Comparison of ENCODE assay signal across 1 cellular context in genomic region chr16:2911580-2912329, GRCh38.
TF ChIP-seq lines count a peak whose summit lies in the region.

A gene with protein sequence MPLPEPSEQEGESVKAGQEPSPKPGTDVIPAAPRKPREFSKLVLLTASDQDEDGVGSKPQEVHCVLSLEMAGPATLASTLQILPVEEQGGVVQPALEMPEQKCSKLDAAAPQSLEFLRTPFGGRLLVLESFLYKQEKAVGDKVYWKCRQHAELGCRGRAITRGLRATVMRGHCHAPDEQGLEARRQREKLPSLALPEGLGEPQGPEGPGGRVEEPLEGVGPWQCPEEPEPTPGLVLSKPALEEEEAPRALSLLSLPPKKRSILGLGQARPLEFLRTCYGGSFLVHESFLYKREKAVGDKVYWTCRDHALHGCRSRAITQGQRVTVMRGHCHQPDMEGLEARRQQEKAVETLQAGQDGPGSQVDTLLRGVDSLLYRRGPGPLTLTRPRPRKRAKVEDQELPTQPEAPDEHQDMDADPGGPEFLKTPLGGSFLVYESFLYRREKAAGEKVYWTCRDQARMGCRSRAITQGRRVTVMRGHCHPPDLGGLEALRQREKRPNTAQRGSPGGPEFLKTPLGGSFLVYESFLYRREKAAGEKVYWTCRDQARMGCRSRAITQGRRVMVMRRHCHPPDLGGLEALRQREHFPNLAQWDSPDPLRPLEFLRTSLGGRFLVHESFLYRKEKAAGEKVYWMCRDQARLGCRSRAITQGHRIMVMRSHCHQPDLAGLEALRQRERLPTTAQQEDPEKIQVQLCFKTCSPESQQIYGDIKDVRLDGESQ (plus strand): TSS chr16:2911931. CDS start chr16:2929686, 17,755 bp downstream.

TF ChIP-seq in HepG2, 621 proteins besides CTCF, POLR2A, EP300 and RAD21 (continued from another document and continues in another):
- TF ChIP-seq POGK (CRISPR knock-in tag; conservative IDR thresholded peaks at IDR 0.05) (peak; percentile 48; the same call in 1 of the 2 replicates), CREM (IDR thresholded peaks at IDR 0.05) (0 out of 2 replicates have a peak, but pooled peaks have one; percentile 18), CREM (CRISPR knock-in tag; IDR thresholded peaks at IDR 0.05) (no peak), ZNF547 (CRISPR knock-in tag; IDR thresholded peaks at IDR 0.05) (peak; percentile 60; the same call in 1 of the 2 replicates), RBM22 (optimal IDR thresholded peaks at IDR 0.05; ENCODE audit: low read length) (no peak), ZNF569 (CRISPR knock-in tag; IDR thresholded peaks at IDR 0.05; ENCODE audit: borderline replicate concordance) (no peak), KDM2A (CRISPR knock-in tag; IDR thresholded peaks at IDR 0.05; ENCODE audit: borderline replicate concordance, low read depth) (peak; percentile 83), RBM39 (IDR thresholded peaks at IDR 0.05; ENCODE audit: low read depth, low read length, poor library complexity, severe bottlenecking) (no peak), TEAD2 (CRISPR knock-in tag; IDR thresholded peaks at IDR 0.05) (no peak), SMARCC2 (IDR thresholded peaks at IDR 0.05) (no peak), ZNF574 (CRISPR knock-in tag; IDR thresholded peaks at IDR 0.05) (peak; percentile 52; the same call in 1 of the 2 replicates), HCFC1 (IDR thresholded peaks at IDR 0.05; ENCODE audit: low read depth, low read length) (peak; percentile 31; the same call in 1 of the 2 replicates), MYC (CRISPR knock-in tag; IDR thresholded peaks at IDR 0.05; ENCODE audit: borderline replicate concordance) (peak; percentile 75), FOXA1 (IDR thresholded peaks at IDR 0.05) (no peak), FOXA1 (CRISPR knock-in tag; IDR thresholded peaks at IDR 0.05) (peak; percentile 80), ZNF878 (CRISPR knock-in tag; IDR thresholded peaks at IDR 0.05) (no peak), TFAP4 (IDR thresholded peaks at IDR 0.05; ENCODE audit: borderline replicate concordance, low read depth) (no peak), NFAT5 (CRISPR knock-in tag; IDR thresholded peaks at IDR 0.05) (no peak), ZC3H4 (CRISPR knock-in tag; IDR thresholded peaks at IDR 0.05; ENCODE audit: borderline replicate concordance) (no peak), IRF9 (CRISPR knock-in tag; IDR thresholded peaks at IDR 0.05; ENCODE audit: borderline replicate concordance) (0 out of 2 replicates have a peak, but pooled peaks have one; percentile 49), ETV5 (CRISPR knock-in tag; IDR thresholded peaks at IDR 0.05; ENCODE audit: borderline replicate concordance) (peak; percentile 13; the same call in 1 of the 2 replicates), ZEB1 (IDR thresholded peaks at IDR 0.05; ENCODE audit: insufficient replicate concordance, low read depth) (no peak), NBN (conservative IDR thresholded peaks at IDR 0.05) (no peak), ZFYVE20 (CRISPR knock-in tag; IDR thresholded peaks at IDR 0.05; ENCODE audit: borderline replicate concordance, low read depth) (no peak), ZNF138 (CRISPR knock-in tag; IDR thresholded peaks at IDR 0.05; ENCODE audit: low read depth) (no peak)
- TF ChIP-seq, protein P1, sequence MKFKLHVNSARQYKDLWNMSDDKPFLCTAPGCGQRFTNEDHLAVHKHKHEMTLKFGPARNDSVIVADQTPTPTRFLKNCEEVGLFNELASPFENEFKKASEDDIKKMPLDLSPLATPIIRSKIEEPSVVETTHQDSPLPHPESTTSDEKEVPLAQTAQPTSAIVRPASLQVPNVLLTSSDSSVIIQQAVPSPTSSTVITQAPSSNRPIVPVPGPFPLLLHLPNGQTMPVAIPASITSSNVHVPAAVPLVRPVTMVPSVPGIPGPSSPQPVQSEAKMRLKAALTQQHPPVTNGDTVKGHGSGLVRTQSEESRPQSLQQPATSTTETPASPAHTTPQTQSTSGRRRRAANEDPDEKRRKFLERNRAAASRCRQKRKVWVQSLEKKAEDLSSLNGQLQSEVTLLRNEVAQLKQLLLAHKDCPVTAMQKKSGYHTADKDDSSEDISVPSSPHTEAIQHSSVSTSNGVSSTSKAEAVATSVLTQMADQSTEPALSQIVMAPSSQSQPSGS (CRISPR knock-in tag; IDR thresholded peaks at IDR 0.05): peak; percentile 48; the same call in 1 of the 2 replicates
- TF ChIP-seq, protein P2, sequence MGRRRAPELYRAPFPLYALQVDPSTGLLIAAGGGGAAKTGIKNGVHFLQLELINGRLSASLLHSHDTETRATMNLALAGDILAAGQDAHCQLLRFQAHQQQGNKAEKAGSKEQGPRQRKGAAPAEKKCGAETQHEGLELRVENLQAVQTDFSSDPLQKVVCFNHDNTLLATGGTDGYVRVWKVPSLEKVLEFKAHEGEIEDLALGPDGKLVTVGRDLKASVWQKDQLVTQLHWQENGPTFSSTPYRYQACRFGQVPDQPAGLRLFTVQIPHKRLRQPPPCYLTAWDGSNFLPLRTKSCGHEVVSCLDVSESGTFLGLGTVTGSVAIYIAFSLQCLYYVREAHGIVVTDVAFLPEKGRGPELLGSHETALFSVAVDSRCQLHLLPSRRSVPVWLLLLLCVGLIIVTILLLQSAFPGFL (CRISPR knock-in tag; IDR thresholded peaks at IDR 0.05): no peak
- TF ChIP-seq, protein P3, sequence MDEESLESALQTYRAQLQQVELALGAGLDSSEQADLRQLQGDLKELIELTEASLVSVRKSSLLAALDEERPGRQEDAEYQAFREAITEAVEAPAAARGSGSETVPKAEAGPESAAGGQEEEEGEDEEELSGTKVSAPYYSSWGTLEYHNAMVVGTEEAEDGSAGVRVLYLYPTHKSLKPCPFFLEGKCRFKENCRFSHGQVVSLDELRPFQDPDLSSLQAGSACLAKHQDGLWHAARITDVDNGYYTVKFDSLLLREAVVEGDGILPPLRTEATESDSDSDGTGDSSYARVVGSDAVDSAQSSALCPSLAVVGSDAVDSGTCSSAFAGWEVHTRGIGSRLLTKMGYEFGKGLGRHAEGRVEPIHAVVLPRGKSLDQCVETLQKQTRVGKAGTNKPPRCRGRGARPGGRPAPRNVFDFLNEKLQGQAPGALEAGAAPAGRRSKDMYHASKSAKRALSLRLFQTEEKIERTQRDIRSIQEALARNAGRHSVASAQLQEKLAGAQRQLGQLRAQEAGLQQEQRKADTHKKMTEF (CRISPR knock-in tag; IDR thresholded peaks at IDR 0.05): peak; percentile 39; the same call in 1 of the 2 replicates
- TF ChIP-seq, protein P4, sequence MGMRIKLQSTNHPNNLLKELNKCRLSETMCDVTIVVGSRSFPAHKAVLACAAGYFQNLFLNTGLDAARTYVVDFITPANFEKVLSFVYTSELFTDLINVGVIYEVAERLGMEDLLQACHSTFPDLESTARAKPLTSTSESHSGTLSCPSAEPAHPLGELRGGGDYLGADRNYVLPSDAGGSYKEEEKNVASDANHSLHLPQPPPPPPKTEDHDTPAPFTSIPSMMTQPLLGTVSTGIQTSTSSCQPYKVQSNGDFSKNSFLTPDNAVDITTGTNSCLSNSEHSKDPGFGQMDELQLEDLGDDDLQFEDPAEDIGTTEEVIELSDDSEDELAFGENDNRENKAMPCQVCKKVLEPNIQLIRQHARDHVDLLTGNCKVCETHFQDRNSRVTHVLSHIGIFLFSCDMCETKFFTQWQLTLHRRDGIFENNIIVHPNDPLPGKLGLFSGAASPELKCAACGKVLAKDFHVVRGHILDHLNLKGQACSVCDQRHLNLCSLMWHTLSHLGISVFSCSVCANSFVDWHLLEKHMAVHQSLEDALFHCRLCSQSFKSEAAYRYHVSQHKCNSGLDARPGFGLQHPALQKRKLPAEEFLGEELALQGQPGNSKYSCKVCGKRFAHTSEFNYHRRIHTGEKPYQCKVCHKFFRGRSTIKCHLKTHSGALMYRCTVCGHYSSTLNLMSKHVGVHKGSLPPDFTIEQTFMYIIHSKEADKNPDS (CRISPR knock-in tag; IDR thresholded peaks at IDR 0.05): no peak
- TF ChIP-seq, protein P5, sequence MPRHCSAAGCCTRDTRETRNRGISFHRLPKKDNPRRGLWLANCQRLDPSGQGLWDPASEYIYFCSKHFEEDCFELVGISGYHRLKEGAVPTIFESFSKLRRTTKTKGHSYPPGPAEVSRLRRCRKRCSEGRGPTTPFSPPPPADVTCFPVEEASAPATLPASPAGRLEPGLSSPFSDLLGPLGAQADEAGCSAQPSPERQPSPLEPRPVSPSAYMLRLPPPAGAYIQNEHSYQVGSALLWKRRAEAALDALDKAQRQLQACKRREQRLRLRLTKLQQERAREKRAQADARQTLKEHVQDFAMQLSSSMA (CRISPR knock-in tag; IDR thresholded peaks at IDR 0.05): 0 out of 2 replicates have a peak, but pooled peaks have one; percentile 69
